In genomic region chr1:201643835-201644104, GRCh38 we compare ENCODE assay signal across 19 cellular contexts.
A peak's percentile ranks its signal among the peaks of the same experiment; 100 is the strongest.
DNase-seq lines count a peak whose midpoint lies in the region; ATAC-seq, FAIRE-seq and TF ChIP-seq lines count a peak whose summit lies in the region.
"Had no signal": no experiment of that assay in that cellular context is flagged by ENCODE, and none has a peak within 500 bp of the region (broad histone marks: within the 10 kb centered on the region; RNA-seq: fewer than 3 reads in every experiment).

No MANE protein-coding gene starts in this region.

- peak overlapping the region; percentile 6 for H3K23ac ChIP-seq in IMR-90 (ENCODE audit: low read depth, low read length)

- H3K27ac ChIP-seq in IMR-90 (ENCODE audit: insufficient read depth, low read length) = no peak overlapping the region
- peak overlapping the region; percentile 7 for H3K27ac ChIP-seq in fibroblast of lung (ENCODE audit: insufficient read depth, low read length)
- H3K27ac ChIP-seq: 22Rv1, A549, BLaER1 had no signal

- H2BK120ac ChIP-seq in IMR-90 (ENCODE audit: low read depth, low read length) = peak overlapping the region; percentile 16; the same call in 1 of the 2 replicates

- H3K4me3 ChIP-seq in IMR-90 (ENCODE audit: insufficient read depth, low read depth, low read length) (no peak overlapping the region), fibroblast of lung (replicated peaks in 1 of 4; ENCODE audit: control extremely low read depth in 1 of 4, insufficient read depth in 1 of 4, low read depth in 3 of 4, low read length in 4 of 4) (no peak overlapping the region)
- H3K4me3 ChIP-seq: A549, BLaER1, GM23338 had no signal

- in situ Hi-C loops in IMR-90 (cut with MboI; ENCODE audit: low sequenced_read_pairs) = no loop called here

- H4K20me1 ChIP-seq in IMR-90 (ENCODE audit: insufficient read depth, low read length) (peaks cover 2% of the 10 kb centered on the region), fibroblast of lung (ENCODE audit: control insufficient read depth, extremely low read depth, insufficient read depth, low read length) (no peaks in the 10 kb centered on the region)

- CTCF ChIA-PET in IMR-90 (lab: Yijun Ruan, JAX) = no interaction called here

- no peak overlapping the region for H2BK5ac ChIP-seq in IMR-90 (ENCODE audit: low read depth, low read length, poor library complexity, severe bottlenecking)

- peak overlapping the region; percentile 12 for H3K4ac ChIP-seq in IMR-90 (ENCODE audit: low read depth, low read length)

- DNase-seq in NCI-H2171 treated with DMSO at 0.1 percent for 48 hours (lab: John Stamatoyannopoulos, UW) = peak; percentile 8
- DNase-seq in NCI-H2171 (lab: John Stamatoyannopoulos, UW) = no peak
- no peak for DNase-seq in IMR-90
- no peak for DNase-seq in fibroblast of lung (ENCODE audit: low read depth in 2 of 2)
- DNase-seq in effector memory CD8-positive, alpha-beta T cell = no peak
- no peak for DNase-seq in D721Med (ENCODE audit: insufficient read length, low spot score)
- no peak for DNase-seq in NCI-H1436 treated with DMSO at 0.1 percent for 48 hours (lab: John Stamatoyannopoulos, UW)
- DNase-seq: CD4-positive, alpha-beta memory T cell; DMS79 treated with DMSO at 0.1 percent for 48 hours had no signal

- H3K4me1 ChIP-seq in IMR-90 (ENCODE audit: control insufficient read depth, insufficient read depth, low read length) (peaks cover 37% of the 10 kb centered on the region), fibroblast of lung (ENCODE audit: control insufficient read depth, extremely low read depth, insufficient read depth, low read length) (peaks cover 47% of the 10 kb centered on the region)

- no peaks in the 10 kb centered on the region for H3K9me3 ChIP-seq in IMR-90 (ENCODE audit: control insufficient read depth, insufficient read depth, low read length)
- no peaks in the 10 kb centered on the region for H3K9me3 ChIP-seq in fibroblast of lung (ENCODE audit: control insufficient read depth, insufficient read depth, low read depth, low read length)
- H3K9me3 ChIP-seq: A549, BLaER1 had no signal

- H3K4me3 Mint-ChIP-seq in effector memory CD8-positive, alpha-beta T cell = no peak overlapping the region
- H3K4me3 Mint-ChIP-seq: CD14-positive monocyte; CD4-positive, alpha-beta memory T cell; GM23338 had no signal

- intact Hi-C loops in IMR-90 (cut with micrococcal nuclease) = no loop called here

- peaks cover 36% of the 10 kb centered on the region for H3K79me2 ChIP-seq in fibroblast of lung (ENCODE audit: control insufficient read depth, insufficient read depth, low read length)

- peaks cover 41 to 71% of the 10 kb centered on the region in 2 experiments for H3K79me1 ChIP-seq in IMR-90 (ENCODE audit: low read depth in 1 of 2, low read length in 2 of 2)

- H3K9ac ChIP-seq in IMR-90 (ENCODE audit: low read depth, low read length) = no peak overlapping the region
- H3K9ac ChIP-seq in fibroblast of lung (ENCODE audit: insufficient read depth, low read length) = no peak overlapping the region
- H3K9ac ChIP-seq: BLaER1 had no signal

- no peaks in the 10 kb centered on the region for H3K9me3 Mint-ChIP-seq in effector memory CD8-positive, alpha-beta T cell
- H3K9me3 Mint-ChIP-seq: GM23338 had no signal

- WGBS in IMR-90 (ENCODE audit: extremely low coverage in 2 of 2, insufficient read length in 1 of 2), 2 experiments = no CpG with 5 or more reads among the region's 4 CpGs

- FAIRE-seq in D721Med (lab: Jason Lieb, UNC) = no peak
- FAIRE-seq: A549, G401.6, GM12892, H54, HepG2 had no signal

- no peak for TF ChIP-seq POLR2A in IMR-90 (IDR thresholded peaks at IDR 0.05; ENCODE audit: low read depth, low read length)

- no peak overlapping the region for H2AK9ac ChIP-seq in IMR-90 (replicated peaks; ENCODE audit: low read depth, low read length, poor library complexity)

- BruUV-seq in IMR-90 (replicated peaks; lab: Mats Ljungman, UMichigan) = no TSS peak

- no peaks in the 10 kb centered on the region for H3K4me1 Mint-ChIP-seq in effector memory CD8-positive, alpha-beta T cell (ENCODE audit: low read depth in 2 of 2)

- peak overlapping the region in 1 of 2 experiments; percentile 38; a peak in 1 of 4 replicates for H4K8ac ChIP-seq in IMR-90 (ENCODE audit: low read depth in 2 of 2, low read length in 2 of 2)

- no peak overlapping the region for H3K4me2 ChIP-seq in IMR-90 (ENCODE audit: low read depth, low read length)
- H3K4me2 ChIP-seq in fibroblast of lung (ENCODE audit: extremely low read depth, insufficient read depth, low read length) = no peak overlapping the region
- H3K4me2 ChIP-seq: A549, BLaER1, GM23338 had no signal

- no peak overlapping the region for H2BK20ac ChIP-seq in IMR-90 (ENCODE audit: low read depth, low read length)

- H3K9me1 ChIP-seq in IMR-90 (ENCODE audit: insufficient read depth, low read length) = peaks cover 32% of the 10 kb centered on the region

- H2AK5ac ChIP-seq in IMR-90 (ENCODE audit: low read depth, low read length) = peak overlapping the region; percentile 11; the same call in 1 of the 2 replicates

- 0 out of 3 replicates have a peak overlapping the region, but pooled peaks have one; percentile 42 for H2BK15ac ChIP-seq in IMR-90 (ENCODE audit: low read depth, low read length)

- ATAC-seq in IMR-90 (ENCODE audit: low read depth) = no peak
- no peak for ATAC-seq in effector memory CD8-positive, alpha-beta T cell (replicated peaks)
- ATAC-seq: A549, GM23338, HCT116, HepG2 had no signal

- no peak for TF ChIP-seq RAD21 in IMR-90 (IDR thresholded peaks at IDR 0.05; ENCODE audit: low read length)

- peaks cover 43 to 50% of the 10 kb centered on the region in 2 donors for H3K27me3 Mint-ChIP-seq in effector memory CD8-positive, alpha-beta T cell

- dilution Hi-C loops in IMR-90 (cut with HindIII; ENCODE audit: low sequenced_read_pairs, unreplicated experiment) = no loop called here

- no peak overlapping the region for H3K18ac ChIP-seq in IMR-90 (ENCODE audit: low read depth, low read length)

- H3K36me3 Mint-ChIP-seq in effector memory CD8-positive, alpha-beta T cell (ENCODE audit: insufficient read depth) = no peaks in the 10 kb centered on the region
- H3K36me3 Mint-ChIP-seq: CD14-positive monocyte had no signal

- H3K36me3 ChIP-seq in IMR-90 (ENCODE audit: control insufficient read depth, insufficient read depth, low read length) = peaks cover 2% of the 10 kb centered on the region
- H3K36me3 ChIP-seq in fibroblast of lung (ENCODE audit: control insufficient read depth, insufficient read depth, low read length) = no peaks in the 10 kb centered on the region

- H4K91ac ChIP-seq in IMR-90 (ENCODE audit: insufficient read depth, low read depth, low read length) = peak overlapping the region; percentile 39

- H3K56ac ChIP-seq in IMR-90 (ENCODE audit: extremely low read depth, insufficient read depth, low read length) = no peak overlapping the region

- H4K5ac ChIP-seq in IMR-90 (ENCODE audit: low read depth, low read length) = no peak overlapping the region

- POLR2A ChIA-PET in IMR-90 (lab: Charles Lee; ENCODE audit: unreplicated experiment) = no interaction called here

- no peak overlapping the region for H3K27ac Mint-ChIP-seq in effector memory CD8-positive, alpha-beta T cell
- H3K27ac Mint-ChIP-seq: CD14-positive monocyte, GM23338 had no signal

- H3K27me3 ChIP-seq in IMR-90 (ENCODE audit: control insufficient read depth, insufficient read depth, low read length) = no peaks in the 10 kb centered on the region
- no peaks in the 10 kb centered on the region for H3K27me3 ChIP-seq in fibroblast of lung (ENCODE audit: control insufficient read depth, insufficient read depth, low read length)
- H3K27me3 ChIP-seq: BLaER1 had no signal

- H3K14ac ChIP-seq in IMR-90 (replicated peaks; ENCODE audit: low read depth, low read length) = no peak overlapping the region

- H2AFZ ChIP-seq in IMR-90 (replicated peaks; ENCODE audit: low read length, poor library complexity) = no peak overlapping the region
- no peak overlapping the region for H2AFZ ChIP-seq in fibroblast of lung (ENCODE audit: low read length)
- H2AFZ ChIP-seq: GM23338 had no signal

- TF ChIP-seq CTCF in IMR-90 (conservative IDR thresholded peaks at IDR 0.05; ENCODE audit: low read depth, low read length) (no peak), fibroblast of lung (conservative IDR thresholded peaks at IDR 0.05 in 1 of 2, IDR thresholded peaks at IDR 0.05 in 1 of 2; ENCODE audit: low read depth in 1 of 2, low read length in 2 of 2) (no peak), D721Med (IDR thresholded peaks at IDR 0.05; ENCODE audit: insufficient read depth, missing control alignments) (no peak)

TF ChIP-seq in IMR-90, 13 proteins besides CTCF, POLR2A, EP300 and RAD21:
- TF ChIP-seq BHLHE40 (IDR thresholded peaks at IDR 0.05; ENCODE audit: low read depth, low read length) (no peak), USF2 (IDR thresholded peaks at IDR 0.05; ENCODE audit: low read depth, low read length) (no peak), MAZ (IDR thresholded peaks at IDR 0.05; ENCODE audit: borderline replicate concordance, low read depth, low read length) (no peak), FOS (IDR thresholded peaks at IDR 0.05; ENCODE audit: low read depth, low read length) (no peak), MAFK (IDR thresholded peaks at IDR 0.05; ENCODE audit: low read depth, low read length) (no peak), RCOR1 (IDR thresholded peaks at IDR 0.05; ENCODE audit: insufficient replicate concordance, low read length) (no peak), ELK1 (IDR thresholded peaks at IDR 0.05; ENCODE audit: borderline replicate concordance, low read depth, low read length) (no peak), RFX5 (IDR thresholded peaks at IDR 0.05; ENCODE audit: low read depth, low read length) (no peak), CHD1 (IDR thresholded peaks at IDR 0.05; ENCODE audit: low read depth, low read length) (no peak), NFE2L2 (IDR thresholded peaks at IDR 0.05; ENCODE audit: low read depth, low read length) (no peak)
